In the genomic region with DNA sequence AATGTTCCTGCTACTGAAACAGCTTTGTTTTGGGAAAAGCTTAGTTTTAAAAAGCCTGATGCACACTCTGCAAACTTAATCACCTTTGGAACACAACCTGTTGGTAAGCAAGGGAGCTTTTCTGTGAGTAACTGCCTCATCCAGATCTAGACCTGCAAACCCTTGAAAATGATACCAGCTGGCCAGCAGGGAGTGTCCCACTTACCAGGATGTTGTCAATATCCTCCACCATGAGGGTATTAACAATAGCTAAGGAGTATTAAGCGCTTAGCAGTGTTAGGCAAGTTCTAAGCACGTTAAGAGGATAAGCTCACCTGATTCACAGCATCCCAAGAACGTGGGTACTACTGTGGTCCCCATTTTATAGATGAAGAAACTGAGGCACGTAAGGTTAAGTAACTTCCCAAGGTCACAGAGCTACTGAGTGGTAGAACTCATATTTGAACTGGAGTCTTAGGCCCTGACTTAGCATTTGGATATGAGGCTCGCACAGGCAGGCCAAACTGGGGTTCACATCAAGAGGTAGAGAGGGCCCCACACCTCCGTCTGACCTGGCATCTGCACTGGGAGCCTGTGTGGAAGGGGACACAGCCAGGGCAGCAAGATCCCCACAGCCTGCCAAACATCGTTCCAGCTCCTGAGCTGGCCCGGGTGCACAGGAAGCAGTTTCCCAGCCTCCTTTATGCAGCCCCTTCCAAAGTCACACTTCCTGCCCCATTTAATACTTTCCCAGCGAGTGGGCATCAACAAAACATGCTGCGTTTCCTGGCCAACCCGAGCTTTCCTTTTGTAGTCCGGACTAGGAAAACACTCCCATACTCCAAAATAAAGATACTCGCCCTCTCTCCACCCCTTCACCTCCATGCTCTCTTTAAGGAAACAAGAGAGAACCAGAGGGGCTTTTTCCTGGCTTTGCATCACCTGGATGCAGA, we compare ENCODE assay signal across 1 cellular context.
TF ChIP-seq lines count a peak whose summit lies in the region.

No MANE protein-coding gene starts in this region.

TF ChIP-seq in WTC11, 78 proteins besides CTCF, POLR2A, EP300 and RAD21 (continued from another document):
- TF ChIP-seq, protein P1, sequence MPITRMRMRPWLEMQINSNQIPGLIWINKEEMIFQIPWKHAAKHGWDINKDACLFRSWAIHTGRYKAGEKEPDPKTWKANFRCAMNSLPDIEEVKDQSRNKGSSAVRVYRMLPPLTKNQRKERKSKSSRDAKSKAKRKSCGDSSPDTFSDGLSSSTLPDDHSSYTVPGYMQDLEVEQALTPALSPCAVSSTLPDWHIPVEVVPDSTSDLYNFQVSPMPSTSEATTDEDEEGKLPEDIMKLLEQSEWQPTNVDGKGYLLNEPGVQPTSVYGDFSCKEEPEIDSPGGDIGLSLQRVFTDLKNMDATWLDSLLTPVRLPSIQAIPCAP (CRISPR knock-in tag; IDR thresholded peaks at IDR 0.05): no peak
- TF ChIP-seq, protein P2, sequence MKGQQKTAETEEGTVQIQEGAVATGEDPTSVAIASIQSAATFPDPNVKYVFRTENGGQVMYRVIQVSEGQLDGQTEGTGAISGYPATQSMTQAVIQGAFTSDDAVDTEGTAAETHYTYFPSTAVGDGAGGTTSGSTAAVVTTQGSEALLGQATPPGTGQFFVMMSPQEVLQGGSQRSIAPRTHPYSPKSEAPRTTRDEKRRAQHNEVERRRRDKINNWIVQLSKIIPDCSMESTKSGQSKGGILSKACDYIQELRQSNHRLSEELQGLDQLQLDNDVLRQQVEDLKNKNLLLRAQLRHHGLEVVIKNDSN (CRISPR knock-in tag; IDR thresholded peaks at IDR 0.05): no peak
